Comparison of ENCODE assay signal across 1 cellular context in the genomic region with DNA sequence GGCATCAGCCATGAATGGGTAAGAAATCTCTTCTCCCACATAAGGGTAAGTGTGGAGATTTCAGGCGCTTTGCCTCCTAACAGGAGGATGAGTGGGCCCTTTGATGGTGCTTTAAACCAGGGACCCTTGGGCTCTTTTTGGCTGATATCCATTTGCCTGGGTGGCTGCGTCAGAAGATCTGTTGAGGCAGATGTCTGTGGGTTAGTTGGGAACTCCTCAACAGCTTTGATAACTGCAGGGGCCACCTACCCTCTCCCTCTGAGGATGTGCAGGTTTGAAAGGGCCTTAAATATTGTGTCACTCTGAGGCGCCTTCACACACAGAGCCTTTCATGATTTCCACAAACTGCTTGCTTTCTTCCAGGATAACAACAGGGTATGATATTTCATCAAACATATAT.
TF ChIP-seq lines count a peak whose summit lies in the region.

No MANE protein-coding gene starts in this region.

TF ChIP-seq in endothelial cell of umbilical vein, 7 proteins besides CTCF, POLR2A, EP300 and RAD21 (continued from another document):
- TF ChIP-seq, protein P1, sequence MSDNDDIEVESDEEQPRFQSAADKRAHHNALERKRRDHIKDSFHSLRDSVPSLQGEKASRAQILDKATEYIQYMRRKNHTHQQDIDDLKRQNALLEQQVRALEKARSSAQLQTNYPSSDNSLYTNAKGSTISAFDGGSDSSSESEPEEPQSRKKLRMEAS (IDR thresholded peaks at IDR 0.05; ENCODE audit: insufficient read depth, insufficient read length), result no peak
- TF ChIP-seq FOS (IDR thresholded peaks at IDR 0.05; ENCODE audit: borderline replicate concordance, insufficient read depth, low read length) (no peak), MYC (IDR thresholded peaks at IDR 0.05; ENCODE audit: low read depth, low read length) (no peak)
TF ChIP-seq in endothelial cell of umbilical vein: peak in this region for 0.
